ENCODE assay signal across 19 cellular contexts in the genomic region with DNA sequence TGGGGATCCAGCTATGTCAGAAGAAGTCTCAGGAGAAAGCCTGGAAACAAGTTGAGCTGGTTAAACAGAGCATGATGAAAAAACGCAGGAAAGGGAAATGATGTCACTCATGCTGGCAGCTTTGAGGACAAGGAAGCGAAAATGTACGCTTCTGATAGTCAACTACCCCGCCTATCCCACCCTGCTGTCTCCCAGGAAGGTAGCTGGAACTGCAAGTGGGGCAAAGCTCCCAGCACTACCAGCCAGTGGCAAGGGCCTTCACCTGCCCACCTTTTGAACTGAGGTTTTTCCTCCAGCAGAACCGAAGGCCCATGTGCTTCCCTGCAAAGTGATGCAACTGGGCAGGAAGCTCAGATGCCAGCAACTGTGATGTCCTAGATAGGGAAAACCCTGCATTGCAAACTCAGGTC. TPM values are rescaled to one million over a fixed set of nuclear protein-coding genes. Genes with fewer than 3 reads are reported as not detected.
DNase-seq lines count a peak whose midpoint lies in the region; ATAC-seq and TF ChIP-seq lines count a peak whose summit lies in the region.
"Had no signal": no experiment of that assay in that cellular context is flagged by ENCODE, and none has a peak within 500 bp of the region (broad histone marks: within the 10 kb centered on the region; RNA-seq: fewer than 3 reads in every experiment).

No MANE protein-coding gene starts in this region.

- peak overlapping the region in 8 of 9 donors; percentile 3 to 92 (median 62) for H3K27ac Mint-ChIP-seq in naive thymus-derived CD4-positive, alpha-beta T cell

- peak; percentile 64 for DNase-seq in activated CD8-positive, alpha-beta memory T cell treated with anti-CD3 and anti-CD28 coated beads for 24 hours
- DNase-seq in activated CD8-positive, alpha-beta memory T cell treated with anti-CD3 and anti-CD28 coated beads, Interleukin-2, amount 50 U/mL, for 4 hours: no peak
- DNase-seq in LNCaP clone FGC (ENCODE audit: low read depth) (peak; percentile 4), cardiac fibroblast (ENCODE audit: low read depth in 2 of 2) (peak; percentile 45 to 60), islet precursor cell (no peak)
- DNase-seq in naive thymus-derived CD4-positive, alpha-beta T cell: peak in 7 of 9 donors; percentile 15 to 49 (median 42)
- DNase-seq: effector CD4-positive, alpha-beta T cell; lower lobe of right lung; NCI-H2107; Right ventricle myocardium superior; sigmoid colon; stimulated activated CD4-positive, alpha-beta T cell treated with anti-CD3 and anti-CD28 coated beads, Interleukin-4, amount 100 ng/mL, for 24 hours; T-helper 9 cell had no signal

- H3K4me3 ChIP-seq in LNCaP clone FGC (ENCODE audit: low read depth, low read length): no peak overlapping the region
- H3K4me3 ChIP-seq in cardiac fibroblast (replicated peaks in 1 of 2; ENCODE audit: low read depth in 2 of 2, low read length in 2 of 2): no peak overlapping the region
- no peak overlapping the region for H3K4me3 ChIP-seq in naive thymus-derived CD4-positive, alpha-beta T cell (ENCODE audit: low read length)
- H3K4me3 ChIP-seq: body of pancreas, lower lobe of right lung, sigmoid colon had no signal

- peaks cover 7 to 31% (median 24%) of the 10 kb centered on the region in 7 donors for H3K4me1 Mint-ChIP-seq in naive thymus-derived CD4-positive, alpha-beta T cell

- POLR2A ChIA-PET in naive thymus-derived CD4-positive, alpha-beta T cell (lab: Charles Lee): interaction anchor here (0.7 to 6.0 kb wide), 14 partner anchors 10 to 119 kb away, joined by 3 to 42 read pairs (median 4); a partner anchor contains a TSS

- ATAC-seq in naive thymus-derived CD4-positive, alpha-beta T cell: peak; percentile 61
- ATAC-seq in GM18519 (IDR thresholded peaks at IDR 0.05; ENCODE audit: low FRiP score, unreplicated experiment) (no peak), GM21825 (IDR thresholded peaks at IDR 0.05; ENCODE audit: unreplicated experiment) (no peak)
- ATAC-seq: body of pancreas, foreskin keratinocyte had no signal

- CTCF ChIA-PET in naive thymus-derived CD4-positive, alpha-beta T cell (lab: Charles Lee): interaction anchor here (0.7 to 1.9 kb wide), 15 partner anchors 9 to 133 kb away, joined by 3 to 8 read pairs (median 4); no protein-coding TSS in a partner anchor

- intact Hi-C loops in naive thymus-derived CD4-positive, alpha-beta T cell (cut with micrococcal nuclease): loop anchor here in 1 of 2 donors (2.0 kb wide), 1 partner anchor 42 kb away; no protein-coding TSS in a partner anchor

- peak overlapping the region in 7 of 10 donors; percentile 33 to 59 (median 42) for H3K4me3 Mint-ChIP-seq in naive thymus-derived CD4-positive, alpha-beta T cell

- H3K9me3 ChIP-seq in naive thymus-derived CD4-positive, alpha-beta T cell (ENCODE audit: control insufficient read depth in 2 of 3, low read length in 3 of 3): no peaks in the 10 kb centered on the region
- H3K9me3 ChIP-seq: body of pancreas, lower lobe of right lung, sigmoid colon had no signal

- no peaks in the 10 kb centered on the region for H3K36me3 ChIP-seq in naive thymus-derived CD4-positive, alpha-beta T cell (ENCODE audit: control insufficient read depth in 2 of 3, insufficient read depth in 3 of 3, low read length in 3 of 3)
- H3K36me3 ChIP-seq: lower lobe of right lung, sigmoid colon had no signal

- no peaks in the 10 kb centered on the region for H3K27me3 ChIP-seq in naive thymus-derived CD4-positive, alpha-beta T cell (ENCODE audit: control insufficient read depth in 2 of 2, insufficient read depth in 2 of 2, low read length in 2 of 2)
- H3K27me3 ChIP-seq: body of pancreas, foreskin keratinocyte, sigmoid colon had no signal

- peaks cover 0 to 30% (median 0%) of the 10 kb centered on the region in 5 donors for H3K27me3 Mint-ChIP-seq in naive thymus-derived CD4-positive, alpha-beta T cell

- peaks cover 0 to 4% (median 0%) of the 10 kb centered on the region in 5 donors for H3K36me3 Mint-ChIP-seq in naive thymus-derived CD4-positive, alpha-beta T cell

- TF ChIP-seq CTCF in LNCaP clone FGC (IDR thresholded peaks at IDR 0.05; ENCODE audit: control insufficient read depth, extremely low read depth, insufficient read depth) (no peak), cardiac fibroblast (IDR thresholded peaks at IDR 0.05; ENCODE audit: low read depth, low read length) (no peak)

- peaks cover 0 to 3% (median 0%) of the 10 kb centered on the region in 11 donors for H3K9me3 Mint-ChIP-seq in naive thymus-derived CD4-positive, alpha-beta T cell

- no peak overlapping the region for H3K27ac ChIP-seq in naive thymus-derived CD4-positive, alpha-beta T cell (ENCODE audit: low read depth, low read length)
- H3K27ac ChIP-seq: body of pancreas, foreskin keratinocyte, lower lobe of right lung, sigmoid colon had no signal

- H3K4me1 ChIP-seq in naive thymus-derived CD4-positive, alpha-beta T cell (ENCODE audit: control insufficient read depth in 2 of 2, insufficient read depth in 2 of 2, low read length in 2 of 2): peaks cover 0 to 15% of the 10 kb centered on the region in 2 donors
- H3K4me1 ChIP-seq: body of pancreas, lower lobe of right lung, sigmoid colon had no signal

RNA-seq across cellular contexts. Expression of a gene that starts 6.3 kb away (rescaled TPM):
- total RNA-seq in naive thymus-derived CD4-positive, alpha-beta T cell: not detected
- not detected for polyA plus RNA-seq in naive thymus-derived CD4-positive, alpha-beta T cell
- total RNA-seq: body of pancreas, lower lobe of right lung, M059J, Right ventricle myocardium superior, sigmoid colon had no signal
- polyA plus RNA-seq: neural cell, sigmoid colon had no signal

RNA-seq across cellular contexts. Expression of a gene that starts 38.2 kb away (rescaled TPM):
- total RNA-seq in naive thymus-derived CD4-positive, alpha-beta T cell: under 1 TPM in 1 of 5 experiments, not detected in 4; 0.51 TPM
- 10 to 100 TPM; 27.9 to 28.4 TPM for polyA plus RNA-seq in naive thymus-derived CD4-positive, alpha-beta T cell
- total RNA-seq: body of pancreas, lower lobe of right lung, Right ventricle myocardium superior, sigmoid colon had no signal
- polyA plus RNA-seq: neural cell had no signal

Comparison
In these comparisons a context has a peak if more than half of its experiments do, and no peak if none do; other contexts are left out.
1. DNase-seq: peak in activated CD8-positive, alpha-beta memory T cell treated with anti-CD3 and anti-CD28 coated beads for 24 hours (single experiment), LNCaP clone FGC (single experiment), cardiac fibroblast (2 of 2) and naive thymus-derived CD4-positive, alpha-beta T cell (7 of 9); none in activated CD8-positive, alpha-beta memory T cell treated with anti-CD3 and anti-CD28 coated beads, Interleukin-2, amount 50 U/mL, for 4 hours (single experiment) and islet precursor cell (single experiment).